In the genomic region with DNA sequence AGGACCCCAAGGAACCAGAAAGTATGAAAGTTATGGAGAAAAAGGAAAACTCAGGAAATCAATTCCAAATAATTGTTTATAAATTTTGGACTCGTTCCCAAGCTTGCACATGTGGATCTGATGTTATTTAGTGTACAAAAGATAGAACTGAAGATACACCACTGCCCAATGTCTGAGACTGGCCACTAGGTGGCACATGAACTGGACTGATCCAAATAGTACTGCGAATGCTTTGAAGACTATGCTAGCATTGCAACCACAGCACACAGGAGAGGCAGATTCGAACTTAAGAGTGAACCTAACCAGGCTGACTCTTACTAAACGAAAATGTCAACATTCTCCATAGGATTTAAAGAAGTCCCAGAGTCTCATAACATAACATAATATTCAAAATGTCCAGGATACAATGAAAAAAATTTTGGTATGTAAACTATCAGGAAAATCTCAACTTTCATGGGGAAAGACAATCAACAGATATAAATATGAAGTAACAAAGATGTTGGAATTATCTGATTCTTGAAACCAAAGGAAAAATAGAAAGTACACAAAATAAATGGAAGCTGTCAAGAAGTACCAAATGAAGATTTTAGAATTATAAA, we compare ENCODE assay signal across 8 cellular contexts.
A peak's percentile ranks its signal among the peaks of the same experiment; 100 is the strongest.
DNase-seq lines count a peak whose midpoint lies in the region; ATAC-seq and TF ChIP-seq lines count a peak whose summit lies in the region.

No MANE protein-coding gene starts in this region.

- ATAC-seq in GM18858 (IDR thresholded peaks at IDR 0.05; ENCODE audit: unreplicated experiment) (peak; percentile 69), HG02970 (IDR thresholded peaks at IDR 0.05; ENCODE audit: low FRiP score, unreplicated experiment) (peak; percentile 72)
- ATAC-seq in effector memory CD8-positive, alpha-beta T cell (replicated peaks): no peak

- H3K4me3 ChIP-seq in Caco-2 (ENCODE audit: low read depth, low read length): no peak overlapping the region
- no peak overlapping the region for H3K4me3 ChIP-seq in ascending aorta

- no peaks in the 10 kb centered on the region for H3K36me3 ChIP-seq in Caco-2 (ENCODE audit: control insufficient read depth, insufficient read depth, low read length)
- H3K36me3 ChIP-seq in ascending aorta: no peaks in the 10 kb centered on the region

- TF ChIP-seq CTCF in Caco-2 (IDR thresholded peaks at IDR 0.05; ENCODE audit: insufficient read depth in 1 of 2, low read depth in 1 of 2, low read length in 1 of 2, severe bottlenecking in 1 of 2, unreplicated experiment in 1 of 2): peak; percentile 65 to 72
- peak in 2 of 3 experiments; percentile 27 to 35 for TF ChIP-seq CTCF in ascending aorta (IDR thresholded peaks at IDR 0.05)

- H3K27ac Mint-ChIP-seq in Caco-2 (ENCODE audit: unreplicated experiment): no peak overlapping the region
- no peak overlapping the region for H3K27ac Mint-ChIP-seq in effector memory CD8-positive, alpha-beta T cell

- peaks cover 4% of the 10 kb centered on the region for H3K36me3 Mint-ChIP-seq in Caco-2 (ENCODE audit: insufficient read depth, unreplicated experiment)
- no peaks in the 10 kb centered on the region for H3K36me3 Mint-ChIP-seq in effector memory CD8-positive, alpha-beta T cell (ENCODE audit: insufficient read depth)

- H3K9me3 ChIP-seq in Caco-2 (0 out of 2 replicates have a peak, but pooled peaks cover 4% of the 10 kb centered on the region), ascending aorta (no peaks in the 10 kb centered on the region)

- CTCF ChIA-PET in Caco-2 (lab: Charles Lee): no interaction called here

- H3K4me3 Mint-ChIP-seq in Caco-2 (ENCODE audit: unreplicated experiment): no peak overlapping the region
- H3K4me3 Mint-ChIP-seq in effector memory CD8-positive, alpha-beta T cell: no peak overlapping the region

- intact Hi-C loops in Caco-2 (cut with micrococcal nuclease; ENCODE audit: unreplicated experiment): loop anchor here (1.0 to 5.0 kb wide), 2 partner anchors 82 to 314 kb away; no protein-coding TSS in a partner anchor
- intact Hi-C loops in ascending aorta (cut with DNase I): no loop called here

- peaks cover 6% of the 10 kb centered on the region; the same call in 1 of the 2 replicates for H3K4me1 ChIP-seq in Caco-2
- no peaks in the 10 kb centered on the region for H3K4me1 ChIP-seq in ascending aorta

- H3K27ac ChIP-seq in ascending aorta: no peak overlapping the region
- no peak overlapping the region for H3K27ac ChIP-seq in substantia nigra (ENCODE audit: low read depth, low read length, poor library complexity, severe bottlenecking)

- DNase-seq in Caco-2 (peak; percentile 43 to 58), NCI-H2107 treated with DMSO at 0.1 percent for 48 hours (lab: John Stamatoyannopoulos, UW; ENCODE audit: unreplicated experiment) (peak; percentile 62), ascending aorta (ENCODE audit: low spot score in 2 of 2) (no peak), iPS DF 19.7 (ENCODE audit: low read depth, low spot score) (peak; percentile 28), substantia nigra (lab: John Stamatoyannopoulos, UW) (peak in 32 of 49 donors; percentile 0 to 60 (median 18))
- no peak for DNase-seq in effector memory CD8-positive, alpha-beta T cell

- POLR2A ChIA-PET in Caco-2 (lab: Charles Lee): no interaction called here

- no peaks in the 10 kb centered on the region for H3K27me3 ChIP-seq in Caco-2 (replicated peaks; ENCODE audit: control insufficient read depth, insufficient read depth, low read length)
- no peaks in the 10 kb centered on the region for H3K27me3 ChIP-seq in ascending aorta

- no peaks in the 10 kb centered on the region for H3K4me1 Mint-ChIP-seq in Caco-2 (ENCODE audit: low read depth, unreplicated experiment)
- H3K4me1 Mint-ChIP-seq in effector memory CD8-positive, alpha-beta T cell (ENCODE audit: low read depth in 2 of 2): no peaks in the 10 kb centered on the region

- BruUV-seq in Caco-2 (replicated peaks; lab: Mats Ljungman, UMichigan): no TSS peak

- H3K9me3 Mint-ChIP-seq in Caco-2 (ENCODE audit: unreplicated experiment): no peaks in the 10 kb centered on the region
- H3K9me3 Mint-ChIP-seq in effector memory CD8-positive, alpha-beta T cell: peaks cover 0 to 8% of the 10 kb centered on the region in 2 donors

- H3K27me3 Mint-ChIP-seq in Caco-2 (ENCODE audit: insufficient read depth, unreplicated experiment): no peaks in the 10 kb centered on the region
- no peaks in the 10 kb centered on the region for H3K27me3 Mint-ChIP-seq in effector memory CD8-positive, alpha-beta T cell

Comparison
In these comparisons a context has a peak if more than half of its experiments do, and no peak if none do; other contexts are left out.
1. DNase-seq: peak in Caco-2 (2 of 2), NCI-H2107 treated with DMSO at 0.1 percent for 48 hours (single experiment), iPS DF 19.7 (single experiment) and substantia nigra (32 of 49); none in ascending aorta (0 of 2) and effector memory CD8-positive, alpha-beta T cell (0 of 3).